In the genomic region with DNA sequence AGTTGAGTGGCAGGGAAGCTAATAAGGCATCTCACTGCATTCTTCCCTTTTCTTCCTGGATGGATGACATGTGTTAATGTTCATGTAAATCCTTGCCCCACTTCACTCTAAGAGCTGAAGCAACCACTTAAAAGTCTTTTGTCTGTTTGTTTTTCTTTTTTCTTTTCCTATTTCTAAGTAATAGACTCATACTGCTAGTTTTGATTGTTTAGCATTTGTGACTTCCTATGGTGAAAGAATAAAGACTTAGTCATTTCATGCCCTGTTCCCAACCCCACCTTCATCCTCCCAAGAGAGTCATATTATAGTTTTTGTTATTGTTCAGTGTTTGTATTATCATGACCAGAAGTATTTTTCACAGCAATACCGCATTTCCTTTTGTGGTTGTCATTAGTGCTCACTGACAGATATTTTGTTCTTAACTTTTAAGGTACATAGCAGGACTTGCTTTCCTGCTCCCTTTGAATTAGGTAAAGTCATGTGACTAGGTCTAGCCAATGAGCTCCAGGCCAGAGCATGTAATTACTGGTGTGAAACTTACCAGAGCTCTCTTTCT, we compare ENCODE assay signal across 12 cellular contexts. TPM values are rescaled to one million over a fixed set of nuclear protein-coding genes. Genes with fewer than 3 reads are reported as not detected.
DNase-seq lines count a peak whose midpoint lies in the region; ATAC-seq and TF ChIP-seq lines count a peak whose summit lies in the region.
"Had no signal": no experiment of that assay in that cellular context is flagged by ENCODE, and none has a peak within 500 bp of the region (broad histone marks: within the 10 kb centered on the region; RNA-seq: fewer than 3 reads in every experiment).

No MANE protein-coding gene starts in this region.

- peaks cover 23% of the 10 kb centered on the region; the same call in 1 of the 2 replicates for H3K27me3 ChIP-seq in GM23248 (replicated peaks; ENCODE audit: insufficient read depth)
- no peaks in the 10 kb centered on the region for H3K27me3 ChIP-seq in WERI-Rb-1 (ENCODE audit: insufficient read depth, low read depth, severe bottlenecking)
- H3K27me3 ChIP-seq: body of pancreas had no signal

- no peak for TF ChIP-seq CTCF in AG09309 (IDR thresholded peaks at IDR 0.05; ENCODE audit: control insufficient read depth, insufficient read depth, low read depth, low read length, missing control alignments)
- no peak for TF ChIP-seq CTCF in foreskin fibroblast (IDR thresholded peaks at IDR 0.05; ENCODE audit: low read depth, low read length)
- TF ChIP-seq CTCF in coronary artery (IDR thresholded peaks at IDR 0.05), result no peak
- TF ChIP-seq CTCF in GM10266 (IDR thresholded peaks at IDR 0.05; ENCODE audit: control insufficient read depth, insufficient read depth, low read depth, missing control alignments), result no peak
- no peak for TF ChIP-seq CTCF in WERI-Rb-1 (IDR thresholded peaks at IDR 0.05; ENCODE audit: low read depth, low read length)

- no peak overlapping the region for H3K27ac ChIP-seq in GM23248
- no peak overlapping the region for H3K27ac ChIP-seq in coronary artery
- no peak overlapping the region for H3K27ac ChIP-seq in WERI-Rb-1
- H3K27ac ChIP-seq: body of pancreas, psoas muscle had no signal

- H3K4me1 Mint-ChIP-seq in activated CD8-positive, alpha-beta T cell treated with anti-CD3 and anti-CD28 coated beads, Interleukin-2, amount 10 ng/mL, durations not matched to agents 7 days and 5 days (ENCODE audit: low read depth), result peaks cover 30% of the 10 kb centered on the region

- POLR2A ChIA-PET in activated CD8-positive, alpha-beta T cell treated with anti-CD3 and anti-CD28 coated beads, Interleukin-2, amount 10 ng/mL, durations not matched to agents 7 days and 5 days (lab: Charles Lee), result interaction anchor here (0.6 to 1.4 kb wide), 2 partner anchors 21 to 43 kb away, joined by 3 to 4 read pairs; no protein-coding TSS in a partner anchor

- H2AFZ ChIP-seq in GM23248, result no peak overlapping the region

- H3K4me1 ChIP-seq in GM23248 (ENCODE audit: insufficient read depth), result peaks cover 20% of the 10 kb centered on the region
- H3K4me1 ChIP-seq: body of pancreas, psoas muscle had no signal

- H3K36me3 ChIP-seq in GM23248 (ENCODE audit: low read depth) (no peaks in the 10 kb centered on the region), WERI-Rb-1 (no peaks in the 10 kb centered on the region)

- no peaks in the 10 kb centered on the region for H3K79me2 ChIP-seq in GM23248 (ENCODE audit: insufficient read depth)

- peaks cover 3% of the 10 kb centered on the region for H3K9me3 ChIP-seq in GM23248 (ENCODE audit: low read depth)
- H3K9me3 ChIP-seq in WERI-Rb-1 (ENCODE audit: severe bottlenecking), result peaks cover 11% of the 10 kb centered on the region
- H3K9me3 ChIP-seq: body of pancreas had no signal

- peak overlapping the region; percentile 8 for H3K4me2 ChIP-seq in GM23248 (ENCODE audit: unreplicated experiment)
- H3K4me2 ChIP-seq: SK-N-SH had no signal

- no peak overlapping the region for H3K9ac ChIP-seq in GM23248
- H3K9ac ChIP-seq: SK-N-SH had no signal

- in situ Hi-C loops in GM23248 (cut with MboI), result no loop called here

- H3F3A ChIP-seq in GM23248 (ENCODE audit: insufficient read depth), result peaks cover 23% of the 10 kb centered on the region

- H3K9me3 Mint-ChIP-seq in activated CD8-positive, alpha-beta T cell treated with anti-CD3 and anti-CD28 coated beads, Interleukin-2, amount 10 ng/mL, durations not matched to agents 7 days and 5 days (ENCODE audit: insufficient read depth), result peaks cover 20% of the 10 kb centered on the region

- 24 to 32% methylated on average over 1 of the region's 1 CpG for WGBS in GM23248 (ENCODE audit: low coverage in 1 of 2, low lambda C conversion rate in 2 of 2, missing lambda C conversion rate in 2 of 2), 2 experiments

- peak; percentile 8 for DNase-seq in AG09309 (ENCODE audit: low read depth)
- peak; percentile 78 for DNase-seq in GM23248
- DNase-seq in activated CD8-positive, alpha-beta T cell treated with anti-CD3 and anti-CD28 coated beads, Interleukin-2, amount 10 ng/mL, durations not matched to agents 7 days and 5 days, result peak; percentile 63
- DNase-seq in foreskin fibroblast, result peak; percentile 93 to 94
- DNase-seq in coronary artery (ENCODE audit: low spot score), result no peak
- no peak for DNase-seq in GM10266 (ENCODE audit: extremely low spot score)
- DNase-seq in WERI-Rb-1, result no peak
- DNase-seq in NOMO-1 treated with dmso at 0.1 percent for 144 hours (lab: John Stamatoyannopoulos, UW; ENCODE audit: unreplicated experiment), result no peak
- DNase-seq: body of pancreas, NCI-H1436, psoas muscle, SK-N-SH had no signal

- H3K9me2 ChIP-seq in GM23248 (ENCODE audit: insufficient read depth), result no peaks in the 10 kb centered on the region
- H3K9me2 ChIP-seq: SK-N-SH had no signal

- peak; percentile 85 for ATAC-seq in activated CD8-positive, alpha-beta T cell treated with anti-CD3 and anti-CD28 coated beads, Interleukin-2, amount 10 ng/mL, durations not matched to agents 7 days and 5 days
- ATAC-seq: body of pancreas, psoas muscle had no signal

- peak overlapping the region; percentile 33 for H3K27ac Mint-ChIP-seq in activated CD8-positive, alpha-beta T cell treated with anti-CD3 and anti-CD28 coated beads, Interleukin-2, amount 10 ng/mL, durations not matched to agents 7 days and 5 days

- no peaks in the 10 kb centered on the region for H4K20me1 ChIP-seq in GM23248 (ENCODE audit: insufficient read depth)

- no peak overlapping the region for H3K4me3 ChIP-seq in AG09309 (ENCODE audit: control insufficient read depth, low read depth, low read length)
- no peak overlapping the region for H3K4me3 ChIP-seq in GM23248
- H3K4me3 ChIP-seq in foreskin fibroblast (ENCODE audit: low read depth in 1 of 2, low read length in 2 of 2), result no peak overlapping the region
- H3K4me3 ChIP-seq in coronary artery, result no peak overlapping the region
- no peak overlapping the region for H3K4me3 ChIP-seq in WERI-Rb-1 (ENCODE audit: low read depth, low read length)
- H3K4me3 ChIP-seq: body of pancreas, psoas muscle had no signal

- no peak overlapping the region for H3K4me3 Mint-ChIP-seq in activated CD8-positive, alpha-beta T cell treated with anti-CD3 and anti-CD28 coated beads, Interleukin-2, amount 10 ng/mL, durations not matched to agents 7 days and 5 days

- peaks cover 4% of the 10 kb centered on the region for H3K27me3 Mint-ChIP-seq in activated CD8-positive, alpha-beta T cell treated with anti-CD3 and anti-CD28 coated beads, Interleukin-2, amount 10 ng/mL, durations not matched to agents 7 days and 5 days (ENCODE audit: low read depth)

- peaks cover 3% of the 10 kb centered on the region for H3K36me3 Mint-ChIP-seq in activated CD8-positive, alpha-beta T cell treated with anti-CD3 and anti-CD28 coated beads, Interleukin-2, amount 10 ng/mL, durations not matched to agents 7 days and 5 days (ENCODE audit: low read depth)

- CTCF ChIA-PET in activated CD8-positive, alpha-beta T cell treated with anti-CD3 and anti-CD28 coated beads, Interleukin-2, amount 10 ng/mL, durations not matched to agents 7 days and 5 days (lab: Charles Lee), result interaction anchor here (0.7 to 1.7 kb wide), 4 partner anchors 20 to 468 kb away, joined by 3 to 4 read pairs (median 3); no protein-coding TSS in a partner anchor

RNA-seq across cellular contexts. Expression of a gene that starts 18.1 kb away (rescaled TPM):
- not detected in 2 replicates for total RNA-seq in GM23248 (2014; rRNA removed; shearing (Covaris generic))
- polyA plus RNA-seq in GM23248 (2016; fragmentation: Nextera tagmentation; extraction: Ambion mirVana), result not detected in 2 replicates
- total RNA-seq in activated CD8-positive, alpha-beta T cell treated with anti-CD3 and anti-CD28 coated beads, Interleukin-2, amount 10 ng/mL, durations not matched to agents 7 days and 5 days, result not detected
- total RNA-seq: body of pancreas, psoas muscle had no signal
- polyA plus RNA-seq: psoas muscle had no signal

Comparison
In these comparisons a context has a peak if more than half of its experiments do, and no peak if none do; other contexts are left out.
1. DNase-seq: peak in AG09309 (single experiment), GM23248 (single experiment), activated CD8-positive, alpha-beta T cell treated with anti-CD3 and anti-CD28 coated beads, Interleukin-2, amount 10 ng/mL, durations not matched to agents 7 days and 5 days (single experiment) and foreskin fibroblast (2 of 2); none in coronary artery (single experiment), GM10266 (single experiment), WERI-Rb-1 (single experiment) and NOMO-1 treated with dmso at 0.1 percent for 144 hours (single experiment).